19 cellular contexts compared by ENCODE assay signal in the genomic region with DNA sequence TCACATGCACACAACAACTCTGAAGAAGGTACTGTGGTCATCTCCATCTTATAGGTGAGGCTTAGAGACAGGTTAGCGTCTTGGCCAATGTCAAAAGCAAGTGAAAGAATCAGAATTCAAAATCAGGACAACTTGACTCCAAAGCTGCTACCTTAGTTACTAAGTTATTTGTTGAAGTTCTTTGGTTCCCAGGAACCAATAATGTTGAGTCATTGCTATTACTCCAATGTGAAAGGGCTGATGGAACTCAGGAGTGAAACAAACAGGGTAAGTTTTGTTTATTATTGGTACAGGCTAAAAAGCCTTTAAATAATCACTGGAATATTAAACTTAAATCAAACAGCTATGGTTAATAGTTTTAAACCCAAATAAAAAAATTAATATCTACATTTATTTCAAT.
"Had no signal": no experiment of that assay in that cellular context is flagged by ENCODE, and none has a peak within 500 bp of the region (broad histone marks: within the 10 kb centered on the region; RNA-seq: fewer than 3 reads in every experiment).

No MANE protein-coding gene starts in this region.

- H3K36me3 ChIP-seq: brain microvascular endothelial cell, colonic mucosa, heart left ventricle, spleen, thoracic aorta, upper lobe of left lung had no signal

- H3K4me1 ChIP-seq: colonic mucosa, heart left ventricle, spleen, upper lobe of left lung had no signal

- H3K27ac Mint-ChIP-seq: activated naive CD4-positive, alpha-beta T cell treated with anti-CD3 and anti-CD28 coated beads, Interleukin-2, amount 50 U/mL, for 24 hours; naive thymus-derived CD4-positive, alpha-beta T cell; progenitor cell of endocrine pancreas had no signal

- H3K9me3 ChIP-seq: colonic mucosa, heart left ventricle, spleen, thoracic aorta, upper lobe of left lung had no signal

- H3K4me1 Mint-ChIP-seq: central memory CD8-positive, alpha-beta T cell had no signal

- ATAC-seq: heart left ventricle; left colon; naive thymus-derived CD4-positive, alpha-beta T cell had no signal

- H3K27me3 Mint-ChIP-seq: activated naive CD4-positive, alpha-beta T cell treated with anti-CD3 and anti-CD28 coated beads, Interleukin-2, amount 50 U/mL, for 24 hours; central memory CD8-positive, alpha-beta T cell; naive thymus-derived CD4-positive, alpha-beta T cell; progenitor cell of endocrine pancreas had no signal

- H3K4me3 Mint-ChIP-seq: activated naive CD4-positive, alpha-beta T cell treated with anti-CD3 and anti-CD28 coated beads, Interleukin-2, amount 50 U/mL, for 24 hours; central memory CD8-positive, alpha-beta T cell; naive thymus-derived CD4-positive, alpha-beta T cell had no signal

- H3K27me3 ChIP-seq: brain microvascular endothelial cell, colonic mucosa, heart left ventricle, spleen, upper lobe of left lung had no signal

- H3K27ac ChIP-seq: brain microvascular endothelial cell, colonic mucosa, epithelial cell of prostate, heart left ventricle, spleen, thoracic aorta, upper lobe of left lung had no signal

- DNase-seq: activated gamma-delta T cell treated with Interleukin-2 at 50 U/mL for 16 hours; activated T-cell treated with anti-CD3 and anti-CD28 coated beads, Interleukin-2, amount 50 U/mL, for 1 hour; aorta; brain microvascular endothelial cell; colonic mucosa; heart left ventricle; islet precursor cell; left colon; naive thymus-derived CD4-positive, alpha-beta T cell; spleen; stimulated activated CD4-positive, alpha-beta T cell treated with anti-CD3 and anti-CD28 coated beads, Interleukin-4, amount 100 ng/mL, for 1 hour; stimulated activated naive CD4-positive, alpha-beta T cell treated with Interleukin-2 at 50 U/mL for 16 hours; T-helper 9 cell; upper lobe of left lung had no signal

- H3K4me3 ChIP-seq: colonic mucosa, heart left ventricle, spleen, thoracic aorta, upper lobe of left lung had no signal

- H3K9me3 Mint-ChIP-seq: activated naive CD4-positive, alpha-beta T cell treated with anti-CD3 and anti-CD28 coated beads, Interleukin-2, amount 50 U/mL, for 24 hours; central memory CD8-positive, alpha-beta T cell; naive thymus-derived CD4-positive, alpha-beta T cell had no signal
